Comparison of ENCODE assay signal across 16 cellular contexts in the genomic region with DNA sequence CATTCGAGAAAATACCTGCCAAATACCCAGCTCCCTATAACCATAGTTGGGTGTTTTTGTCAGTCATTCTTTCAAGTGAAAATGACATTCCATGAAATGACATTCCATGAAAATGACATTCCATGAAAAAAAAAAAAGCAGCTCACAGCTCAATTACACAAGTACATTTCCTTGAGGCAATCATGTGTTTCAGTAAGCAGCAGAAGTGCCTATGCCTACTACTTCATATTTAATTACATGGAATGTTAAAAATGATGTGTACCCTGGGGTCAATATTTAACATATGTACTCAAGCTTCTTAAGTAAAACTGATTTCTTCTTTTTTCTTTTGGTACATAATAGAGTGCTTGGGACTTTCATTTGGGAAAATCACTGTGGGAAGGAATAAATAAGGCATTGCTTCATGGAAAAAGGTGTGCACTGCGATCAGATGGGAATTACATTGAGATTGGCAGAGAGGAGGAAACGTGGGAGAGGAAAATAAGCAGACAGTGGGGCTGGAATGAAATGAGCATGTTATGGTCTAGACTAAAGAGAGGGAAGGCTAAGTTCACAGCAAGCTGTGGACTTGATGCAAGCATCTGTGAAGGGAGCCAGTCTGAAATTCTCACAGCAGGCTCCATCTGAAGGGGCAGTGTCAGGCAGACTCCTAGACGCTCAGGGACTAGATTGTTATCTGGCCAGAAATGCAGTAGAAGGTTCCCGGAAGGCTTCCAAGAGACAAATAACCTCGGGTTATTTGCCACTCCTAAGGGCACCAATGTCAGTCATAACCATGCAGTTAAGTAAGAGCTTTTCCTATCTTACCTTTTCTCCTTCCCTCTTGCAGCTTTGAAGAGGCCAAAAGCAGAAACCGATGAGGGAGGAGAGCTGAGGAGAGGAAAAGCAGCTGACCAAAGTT. TPM values are rescaled to one million over a fixed set of nuclear protein-coding genes. Genes with fewer than 3 reads are reported as not detected.
DNase-seq lines count a peak whose midpoint lies in the region; ATAC-seq and TF ChIP-seq lines count a peak whose summit lies in the region.
"Had no signal": no experiment of that assay in that cellular context is flagged by ENCODE, and none has a peak within 500 bp of the region (broad histone marks: within the 10 kb centered on the region; RNA-seq: fewer than 3 reads in every experiment).

No MANE protein-coding gene starts in this region.

- TF ChIP-seq CTCF in neural progenitor cell (IDR thresholded peaks at IDR 0.05) = no peak

- peaks cover 4% of the 10 kb centered on the region for H3K4me1 Mint-ChIP-seq in neural progenitor cell
- H3K4me1 Mint-ChIP-seq: CD4-positive, CD25-positive, alpha-beta regulatory T cell had no signal

- no peak overlapping the region for H3K4me3 ChIP-seq in neural progenitor cell

- no peak overlapping the region for H3K4me2 ChIP-seq in neural progenitor cell

- no peak overlapping the region for H3K9ac ChIP-seq in neural progenitor cell

- no peaks in the 10 kb centered on the region for H3K79me2 ChIP-seq in neural progenitor cell (ENCODE audit: low read depth)

- H3K27ac Mint-ChIP-seq in neural progenitor cell = no peak overlapping the region
- H3K27ac Mint-ChIP-seq: CD4-positive, CD25-positive, alpha-beta regulatory T cell; stimulated activated naive CD8-positive, alpha-beta T cell treated with anti-CD3 and anti-CD28 coated beads, Interleukin-15, Interleukin-2, amounts not matched to agents 100 ng/mL and 50 ng/mL, for 24 hours had no signal

- H3K4me3 Mint-ChIP-seq in neural progenitor cell = no peak overlapping the region
- H3K4me3 Mint-ChIP-seq: CD4-positive, CD25-positive, alpha-beta regulatory T cell; stimulated activated naive CD8-positive, alpha-beta T cell treated with anti-CD3 and anti-CD28 coated beads, Interleukin-15, Interleukin-2, amounts not matched to agents 100 ng/mL and 50 ng/mL, for 24 hours had no signal

- H3F3A ChIP-seq in neural progenitor cell (ENCODE audit: low read depth) = no peaks in the 10 kb centered on the region

- H3K27me3 ChIP-seq in neural progenitor cell = no peaks in the 10 kb centered on the region

- no peaks in the 10 kb centered on the region for H4K20me1 ChIP-seq in neural progenitor cell (ENCODE audit: low read depth)

- no peaks in the 10 kb centered on the region for H3K9me3 Mint-ChIP-seq in neural progenitor cell
- H3K9me3 Mint-ChIP-seq: stimulated activated naive CD8-positive, alpha-beta T cell treated with anti-CD3 and anti-CD28 coated beads, Interleukin-15, Interleukin-2, amounts not matched to agents 100 ng/mL and 50 ng/mL, for 24 hours had no signal

- ATAC-seq in HG03045 (IDR thresholded peaks at IDR 0.05; ENCODE audit: unreplicated experiment) = no peak

- no peaks in the 10 kb centered on the region for H3K36me3 Mint-ChIP-seq in neural progenitor cell
- H3K36me3 Mint-ChIP-seq: CD4-positive, CD25-positive, alpha-beta regulatory T cell had no signal

- no peak overlapping the region for H3K27ac ChIP-seq in neural progenitor cell

- H3K27me3 Mint-ChIP-seq in neural progenitor cell (ENCODE audit: insufficient read depth, low read depth) = no peaks in the 10 kb centered on the region

- peak overlapping the region; percentile 29 for H2AFZ ChIP-seq in neural progenitor cell (replicated peaks)

- no peak for TF ChIP-seq POLR2A in erythroblast (IDR thresholded peaks at IDR 0.05; ENCODE audit: low read length)

- H3K36me3 ChIP-seq in neural progenitor cell = no peaks in the 10 kb centered on the region

- DNase-seq in DMS114 treated with DMSO at 0.1 percent for 48 hours (lab: John Stamatoyannopoulos, UW; ENCODE audit: unreplicated experiment) (peak; percentile 53), NCI-H2227 treated with DMSO at 0.1 percent for 48 hours (lab: John Stamatoyannopoulos, UW) (peak; percentile 67), erythroblast (lab: John Stamatoyannopoulos, UW) (peak; percentile 32 to 34), neural progenitor cell (ENCODE audit: low spot score) (no peak), NCI-H526 treated with DMSO at 0.1 percent for 48 hours (lab: John Stamatoyannopoulos, UW) (no peak), NCI-H345 treated with DMSO at 0.1 percent for 48 hours (lab: John Stamatoyannopoulos, UW; ENCODE audit: unreplicated experiment) (no peak), head of caudate nucleus (no peak)
- DNase-seq: activated naive CD4-positive, alpha-beta T cell treated with anti-CD3 and anti-CD28 coated beads, Interleukin-2, amount 50 U/mL, for 16 hours; caudate nucleus; CD4-positive, CD25-positive, alpha-beta regulatory T cell; NCI-H1092 treated with DMSO at 0.1 percent for 48 hours; NCI-H510A treated with DMSO at 0.1 percent for 48 hours; stimulated activated CD4-positive, alpha-beta T cell treated with anti-CD3 and anti-CD28 coated beads, Interleukin-4, amount 100 ng/mL, for 24 hours had no signal

- H3K4me1 ChIP-seq in neural progenitor cell = no peaks in the 10 kb centered on the region

- H3K9me3 ChIP-seq in neural progenitor cell (ENCODE audit: low read depth) = no peaks in the 10 kb centered on the region

- intact Hi-C loops in head of caudate nucleus (cut with DNase I) = no loop called here

RNA-seq across cellular contexts. Expression of a gene that starts 15.2 kb away (rescaled TPM):
- not detected in 2 replicates for total RNA-seq in neural progenitor cell (ENCODE audit: low replicate concordance)
- total RNA-seq: CD4-positive, CD25-positive, alpha-beta regulatory T cell; SK-MEL-5 had no signal

RNA-seq across cellular contexts. Expression of a gene that starts 33.1 kb away (rescaled TPM):
- 3.6 and 5.5 TPM in 2 replicates for total RNA-seq in neural progenitor cell (ENCODE audit: low replicate concordance)

RNA-seq across cellular contexts. Expression of a gene that starts 51.5 kb away (rescaled TPM):
- total RNA-seq in neural progenitor cell (ENCODE audit: low replicate concordance) = 3.6 and 4.4 TPM in 2 replicates

Comparison
In these comparisons a context has a peak if more than half of its experiments do, and no peak if none do; other contexts are left out.
1. DNase-seq: peak in DMS114 treated with DMSO at 0.1 percent for 48 hours (single experiment), NCI-H2227 treated with DMSO at 0.1 percent for 48 hours (single experiment) and erythroblast (2 of 2); none in neural progenitor cell (single experiment), NCI-H526 treated with DMSO at 0.1 percent for 48 hours (single experiment), NCI-H345 treated with DMSO at 0.1 percent for 48 hours (single experiment) and head of caudate nucleus (0 of 42).